Comparison of ENCODE assay signal across 2 cellular contexts in the genomic region with DNA sequence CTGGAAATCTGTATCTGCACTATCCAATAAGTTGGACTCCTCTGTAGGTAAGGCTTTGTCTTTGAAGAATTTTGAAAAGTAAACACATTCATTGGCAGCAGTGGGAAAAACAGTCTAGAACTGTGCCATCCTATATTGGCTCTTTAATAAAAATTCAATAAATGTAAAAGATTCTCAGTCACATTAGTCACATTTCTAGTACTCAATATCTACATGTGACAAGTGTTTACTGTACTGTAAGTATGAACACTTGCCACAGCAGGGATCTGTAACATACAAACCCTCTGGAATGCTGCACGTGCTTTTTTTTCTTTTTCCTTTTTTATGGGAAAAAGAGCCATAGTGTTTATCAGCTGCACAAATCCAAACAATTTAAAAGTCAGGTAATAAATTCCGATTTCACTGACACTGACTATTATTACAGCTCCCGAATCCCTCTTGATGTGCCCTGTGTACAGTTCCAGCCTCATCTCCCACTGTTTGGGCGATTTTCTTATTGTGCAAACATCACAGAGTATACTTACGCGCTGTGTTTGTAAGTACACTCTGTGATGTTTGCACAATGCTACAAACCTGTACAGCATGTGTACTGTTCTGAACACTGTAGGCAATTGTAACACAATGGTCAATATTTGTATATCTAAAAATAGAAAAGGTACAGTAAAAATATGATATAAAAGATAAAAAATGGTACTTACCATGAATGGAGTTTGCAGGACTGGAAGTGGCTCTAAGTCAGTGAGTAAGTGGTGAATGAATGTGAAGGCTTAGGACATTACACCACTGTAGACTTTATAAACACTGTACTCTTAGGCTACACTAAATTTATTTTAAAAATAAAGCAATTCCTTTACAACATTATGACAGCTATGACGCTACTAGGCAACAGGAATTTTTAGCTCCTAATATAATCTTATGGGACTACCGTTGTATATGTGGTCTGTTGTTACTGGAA.
TF ChIP-seq lines count a peak whose summit lies in the region.

No MANE protein-coding gene starts in this region.

TF ChIP-seq in GM12891, 5 proteins besides CTCF, POLR2A, EP300 and RAD21:
- TF ChIP-seq POLR2AphosphoS5 (IDR thresholded peaks at IDR 0.05; ENCODE audit: low read depth, low read length) (no peak), POU2F2 (IDR thresholded peaks at IDR 0.05; ENCODE audit: low read depth, low read length) (no peak), TAF1 (IDR thresholded peaks at IDR 0.05; ENCODE audit: low read depth, low read length) (no peak), SPI1 (IDR thresholded peaks at IDR 0.05; ENCODE audit: low read depth, low read length) (no peak), PAX5 (IDR thresholded peaks at IDR 0.05; ENCODE audit: insufficient read depth, low read length, severe bottlenecking) (no peak)
TF ChIP-seq in GM12891: peak in this region for 0.

TF ChIP-seq in HepG2, 621 proteins besides CTCF, POLR2A, EP300 and RAD21 (continues in another document):
- TF ChIP-seq TARDBP (CRISPR knock-in tag; IDR thresholded peaks at IDR 0.05) (0 out of 2 replicates have a peak, but pooled peaks have one; percentile 16), STAT5B (CRISPR knock-in tag; IDR thresholded peaks at IDR 0.05) (no peak), MTF1 (CRISPR knock-in tag; IDR thresholded peaks at IDR 0.05) (no peak), BCL6 (CRISPR knock-in tag; IDR thresholded peaks at IDR 0.05) (peak; percentile 94), MXI1 (IDR thresholded peaks at IDR 0.05; ENCODE audit: borderline replicate concordance, low read depth, low read length) (peak; percentile 42; the same call in 1 of the 3 replicates), SIX1 (CRISPR knock-in tag; IDR thresholded peaks at IDR 0.05; ENCODE audit: borderline replicate concordance) (peak; percentile 32; the same call in 1 of the 2 replicates), MEF2D (CRISPR knock-in tag; IDR thresholded peaks at IDR 0.05) (peak; percentile 100), SP5 (CRISPR knock-in tag; IDR thresholded peaks at IDR 0.05; ENCODE audit: borderline replicate concordance, low read depth) (no peak), ZNF143 (CRISPR knock-in tag; IDR thresholded peaks at IDR 0.05) (no peak), FOXK1 (CRISPR knock-in tag; IDR thresholded peaks at IDR 0.05; ENCODE audit: borderline replicate concordance, low read depth) (peak; percentile 77; the same call in 1 of the 2 replicates), SALL1 (CRISPR knock-in tag; IDR thresholded peaks at IDR 0.05) (peak; percentile 70; the same call in 1 of the 2 replicates), TBX3 (IDR thresholded peaks at IDR 0.05; ENCODE audit: borderline replicate concordance) (peak; percentile 98), ISL2 (CRISPR knock-in tag; IDR thresholded peaks at IDR 0.05) (peak; percentile 78), ZFP36 (IDR thresholded peaks at IDR 0.05; ENCODE audit: borderline replicate concordance, low read depth, low read length, partially characterized antibody) (peak; percentile 89), ATM (IDR thresholded peaks at IDR 0.05; ENCODE audit: borderline replicate concordance) (no peak), ZNF3 (CRISPR knock-in tag; IDR thresholded peaks at IDR 0.05) (no peak), CEBPB (IDR thresholded peaks at IDR 0.05; ENCODE audit: borderline replicate concordance, low read depth, low read length) (peak; percentile 87), NR2F6 (IDR thresholded peaks at IDR 0.05) (no peak), NR2F6 (CRISPR knock-in tag; IDR thresholded peaks at IDR 0.05) (0 out of 2 replicates have a peak, but pooled peaks have one; percentile 33), ZNF383 (CRISPR knock-in tag; IDR thresholded peaks at IDR 0.05; ENCODE audit: borderline replicate concordance) (no peak), GFI1 (CRISPR knock-in tag; IDR thresholded peaks at IDR 0.05; ENCODE audit: borderline replicate concordance) (0 out of 2 replicates have a peak, but pooled peaks have one; percentile 29), MIER3 (CRISPR knock-in tag; IDR thresholded peaks at IDR 0.05; ENCODE audit: borderline replicate concordance) (peak; percentile 61; the same call in 1 of the 2 replicates), GATAD2A (CRISPR knock-in tag; IDR thresholded peaks at IDR 0.05) (peak; percentile 83), ZNF605 (CRISPR knock-in tag; IDR thresholded peaks at IDR 0.05) (no peak), RCOR2 (CRISPR knock-in tag; IDR thresholded peaks at IDR 0.05) (peak; percentile 57; the same call in 1 of the 2 replicates), FOXP1 (IDR thresholded peaks at IDR 0.05) (peak; percentile 72), FOXP1 (CRISPR knock-in tag; IDR thresholded peaks at IDR 0.05) (peak; percentile 94), RXRB (CRISPR knock-in tag; IDR thresholded peaks at IDR 0.05; ENCODE audit: borderline replicate concordance) (peak; percentile 34), MAZ (IDR thresholded peaks at IDR 0.05; ENCODE audit: borderline replicate concordance, low read depth, low read length) (no peak), MAZ (CRISPR knock-in tag; IDR thresholded peaks at IDR 0.05; ENCODE audit: low read depth) (no peak), MBD4 (IDR thresholded peaks at IDR 0.05; ENCODE audit: borderline replicate concordance, low read length) (peak; percentile 69; the same call in 1 of the 2 replicates), HOXD1 (CRISPR knock-in tag; IDR thresholded peaks at IDR 0.05) (0 out of 2 replicates have a peak, but pooled peaks have one; percentile 50), SOX6 (IDR thresholded peaks at IDR 0.05) (no peak), SOX6 (CRISPR knock-in tag; IDR thresholded peaks at IDR 0.05) (peak; percentile 77), CEBPG (CRISPR knock-in tag; IDR thresholded peaks at IDR 0.05) (peak; percentile 79), THAP11 (CRISPR knock-in tag; IDR thresholded peaks at IDR 0.05) (0 out of 2 replicates have a peak, but pooled peaks have one; percentile 20), ZNF24 (IDR thresholded peaks at IDR 0.05) (no peak), ZNF343 (CRISPR knock-in tag; IDR thresholded peaks at IDR 0.05) (no peak), MIXL1 (CRISPR knock-in tag; IDR thresholded peaks at IDR 0.05) (0 out of 2 replicates have a peak, but pooled peaks have one; percentile 52), SOX13 (IDR thresholded peaks at IDR 0.05) (0 out of 2 replicates have a peak, but pooled peaks have one; percentile 47), SOX13 (CRISPR knock-in tag; conservative IDR thresholded peaks at IDR 0.05 in 1 of 2, IDR thresholded peaks at IDR 0.05 in 1 of 2) (peak in 1 of 2 experiments; percentile 90; a peak in 2 of 4 replicates), KLF6 (CRISPR knock-in tag; IDR thresholded peaks at IDR 0.05) (no peak)
- TF ChIP-seq, protein P1, sequence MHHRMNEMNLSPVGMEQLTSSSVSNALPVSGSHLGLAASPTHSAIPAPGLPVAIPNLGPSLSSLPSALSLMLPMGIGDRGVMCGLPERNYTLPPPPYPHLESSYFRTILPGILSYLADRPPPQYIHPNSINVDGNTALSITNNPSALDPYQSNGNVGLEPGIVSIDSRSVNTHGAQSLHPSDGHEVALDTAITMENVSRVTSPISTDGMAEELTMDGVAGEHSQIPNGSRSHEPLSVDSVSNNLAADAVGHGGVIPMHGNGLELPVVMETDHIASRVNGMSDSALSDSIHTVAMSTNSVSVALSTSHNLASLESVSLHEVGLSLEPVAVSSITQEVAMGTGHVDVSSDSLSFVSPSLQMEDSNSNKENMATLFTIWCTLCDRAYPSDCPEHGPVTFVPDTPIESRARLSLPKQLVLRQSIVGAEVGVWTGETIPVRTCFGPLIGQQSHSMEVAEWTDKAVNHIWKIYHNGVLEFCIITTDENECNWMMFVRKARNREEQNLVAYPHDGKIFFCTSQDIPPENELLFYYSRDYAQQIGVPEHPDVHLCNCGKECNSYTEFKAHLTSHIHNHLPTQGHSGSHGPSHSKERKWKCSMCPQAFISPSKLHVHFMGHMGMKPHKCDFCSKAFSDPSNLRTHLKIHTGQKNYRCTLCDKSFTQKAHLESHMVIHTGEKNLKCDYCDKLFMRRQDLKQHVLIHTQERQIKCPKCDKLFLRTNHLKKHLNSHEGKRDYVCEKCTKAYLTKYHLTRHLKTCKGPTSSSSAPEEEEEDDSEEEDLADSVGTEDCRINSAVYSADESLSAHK (CRISPR knock-in tag; IDR thresholded peaks at IDR 0.05; ENCODE audit: borderline replicate concordance) = no peak
- TF ChIP-seq, protein P2, sequence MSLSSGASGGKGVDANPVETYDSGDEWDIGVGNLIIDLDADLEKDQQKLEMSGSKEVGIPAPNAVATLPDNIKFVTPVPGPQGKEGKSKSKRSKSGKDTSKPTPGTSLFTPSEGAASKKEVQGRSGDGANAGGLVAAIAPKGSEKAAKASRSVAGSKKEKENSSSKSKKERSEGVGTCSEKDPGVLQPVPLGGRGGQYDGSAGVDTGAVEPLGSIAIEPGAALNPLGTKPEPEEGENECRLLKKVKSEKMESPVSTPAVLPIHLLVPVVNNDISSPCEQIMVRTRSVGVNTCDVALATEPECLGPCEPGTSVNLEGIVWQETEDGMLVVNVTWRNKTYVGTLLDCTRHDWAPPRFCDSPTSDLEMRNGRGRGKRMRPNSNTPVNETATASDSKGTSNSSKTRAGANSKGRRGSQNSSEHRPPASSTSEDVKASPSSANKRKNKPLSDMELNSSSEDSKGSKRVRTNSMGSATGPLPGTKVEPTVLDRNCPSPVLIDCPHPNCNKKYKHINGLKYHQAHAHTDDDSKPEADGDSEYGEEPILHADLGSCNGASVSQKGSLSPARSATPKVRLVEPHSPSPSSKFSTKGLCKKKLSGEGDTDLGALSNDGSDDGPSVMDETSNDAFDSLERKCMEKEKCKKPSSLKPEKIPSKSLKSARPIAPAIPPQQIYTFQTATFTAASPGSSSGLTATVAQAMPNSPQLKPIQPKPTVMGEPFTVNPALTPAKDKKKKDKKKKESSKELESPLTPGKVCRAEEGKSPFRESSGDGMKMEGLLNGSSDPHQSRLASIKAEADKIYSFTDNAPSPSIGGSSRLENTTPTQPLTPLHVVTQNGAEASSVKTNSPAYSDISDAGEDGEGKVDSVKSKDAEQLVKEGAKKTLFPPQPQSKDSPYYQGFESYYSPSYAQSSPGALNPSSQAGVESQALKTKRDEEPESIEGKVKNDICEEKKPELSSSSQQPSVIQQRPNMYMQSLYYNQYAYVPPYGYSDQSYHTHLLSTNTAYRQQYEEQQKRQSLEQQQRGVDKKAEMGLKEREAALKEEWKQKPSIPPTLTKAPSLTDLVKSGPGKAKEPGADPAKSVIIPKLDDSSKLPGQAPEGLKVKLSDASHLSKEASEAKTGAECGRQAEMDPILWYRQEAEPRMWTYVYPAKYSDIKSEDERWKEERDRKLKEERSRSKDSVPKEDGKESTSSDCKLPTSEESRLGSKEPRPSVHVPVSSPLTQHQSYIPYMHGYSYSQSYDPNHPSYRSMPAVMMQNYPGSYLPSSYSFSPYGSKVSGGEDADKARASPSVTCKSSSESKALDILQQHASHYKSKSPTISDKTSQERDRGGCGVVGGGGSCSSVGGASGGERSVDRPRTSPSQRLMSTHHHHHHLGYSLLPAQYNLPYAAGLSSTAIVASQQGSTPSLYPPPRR (CRISPR knock-in tag; IDR thresholded peaks at IDR 0.05; ENCODE audit: borderline replicate concordance) = peak; percentile 90
- TF ChIP-seq, protein P3, sequence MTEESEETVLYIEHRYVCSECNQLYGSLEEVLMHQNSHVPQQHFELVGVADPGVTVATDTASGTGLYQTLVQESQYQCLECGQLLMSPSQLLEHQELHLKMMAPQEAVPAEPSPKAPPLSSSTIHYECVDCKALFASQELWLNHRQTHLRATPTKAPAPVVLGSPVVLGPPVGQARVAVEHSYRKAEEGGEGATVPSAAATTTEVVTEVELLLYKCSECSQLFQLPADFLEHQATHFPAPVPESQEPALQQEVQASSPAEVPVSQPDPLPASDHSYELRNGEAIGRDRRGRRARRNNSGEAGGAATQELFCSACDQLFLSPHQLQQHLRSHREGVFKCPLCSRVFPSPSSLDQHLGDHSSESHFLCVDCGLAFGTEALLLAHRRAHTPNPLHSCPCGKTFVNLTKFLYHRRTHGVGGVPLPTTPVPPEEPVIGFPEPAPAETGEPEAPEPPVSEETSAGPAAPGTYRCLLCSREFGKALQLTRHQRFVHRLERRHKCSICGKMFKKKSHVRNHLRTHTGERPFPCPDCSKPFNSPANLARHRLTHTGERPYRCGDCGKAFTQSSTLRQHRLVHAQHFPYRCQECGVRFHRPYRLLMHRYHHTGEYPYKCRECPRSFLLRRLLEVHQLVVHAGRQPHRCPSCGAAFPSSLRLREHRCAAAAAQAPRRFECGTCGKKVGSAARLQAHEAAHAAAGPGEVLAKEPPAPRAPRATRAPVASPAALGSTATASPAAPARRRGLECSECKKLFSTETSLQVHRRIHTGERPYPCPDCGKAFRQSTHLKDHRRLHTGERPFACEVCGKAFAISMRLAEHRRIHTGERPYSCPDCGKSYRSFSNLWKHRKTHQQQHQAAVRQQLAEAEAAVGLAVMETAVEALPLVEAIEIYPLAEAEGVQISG (CRISPR knock-in tag; IDR thresholded peaks at IDR 0.05) = no peak
- TF ChIP-seq, protein P4, sequence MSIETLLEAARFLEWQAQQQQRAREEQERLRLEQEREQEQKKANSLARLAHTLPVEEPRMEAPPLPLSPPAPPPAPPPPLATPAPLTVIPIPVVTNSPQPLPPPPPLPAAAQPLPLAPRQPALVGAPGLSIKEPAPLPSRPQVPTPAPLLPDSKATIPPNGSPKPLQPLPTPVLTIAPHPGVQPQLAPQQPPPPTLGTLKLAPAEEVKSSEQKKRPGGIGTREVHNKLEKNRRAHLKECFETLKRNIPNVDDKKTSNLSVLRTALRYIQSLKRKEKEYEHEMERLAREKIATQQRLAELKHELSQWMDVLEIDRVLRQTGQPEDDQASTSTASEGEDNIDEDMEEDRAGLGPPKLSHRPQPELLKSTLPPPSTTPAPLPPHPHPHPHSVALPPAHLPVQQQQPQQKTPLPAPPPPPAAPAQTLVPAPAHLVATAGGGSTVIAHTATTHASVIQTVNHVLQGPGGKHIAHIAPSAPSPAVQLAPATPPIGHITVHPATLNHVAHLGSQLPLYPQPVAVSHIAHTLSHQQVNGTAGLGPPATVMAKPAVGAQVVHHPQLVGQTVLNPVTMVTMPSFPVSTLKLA (IDR thresholded peaks at IDR 0.05) = no peak
- TF ChIP-seq, protein P5, sequence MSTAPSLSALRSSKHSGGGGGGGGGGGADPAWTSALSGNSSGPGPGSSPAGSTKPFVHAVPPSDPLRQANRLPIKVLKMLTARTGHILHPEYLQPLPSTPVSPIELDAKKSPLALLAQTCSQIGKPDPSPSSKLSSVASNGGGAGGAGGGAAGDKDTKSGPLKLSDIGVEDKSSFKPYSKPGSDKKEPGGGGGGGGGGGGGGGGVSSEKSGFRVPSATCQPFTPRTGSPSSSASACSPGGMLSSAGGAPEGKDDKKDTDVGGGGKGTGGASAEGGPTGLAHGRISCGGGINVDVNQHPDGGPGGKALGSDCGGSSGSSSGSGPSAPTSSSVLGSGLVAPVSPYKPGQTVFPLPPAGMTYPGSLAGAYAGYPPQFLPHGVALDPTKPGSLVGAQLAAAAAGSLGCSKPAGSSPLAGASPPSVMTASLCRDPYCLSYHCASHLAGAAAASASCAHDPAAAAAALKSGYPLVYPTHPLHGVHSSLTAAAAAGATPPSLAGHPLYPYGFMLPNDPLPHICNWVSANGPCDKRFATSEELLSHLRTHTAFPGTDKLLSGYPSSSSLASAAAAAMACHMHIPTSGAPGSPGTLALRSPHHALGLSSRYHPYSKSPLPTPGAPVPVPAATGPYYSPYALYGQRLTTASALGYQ (CRISPR knock-in tag; IDR thresholded peaks at IDR 0.05) = peak; percentile 76; the same call in 1 of the 2 replicates
- TF ChIP-seq, protein P6, sequence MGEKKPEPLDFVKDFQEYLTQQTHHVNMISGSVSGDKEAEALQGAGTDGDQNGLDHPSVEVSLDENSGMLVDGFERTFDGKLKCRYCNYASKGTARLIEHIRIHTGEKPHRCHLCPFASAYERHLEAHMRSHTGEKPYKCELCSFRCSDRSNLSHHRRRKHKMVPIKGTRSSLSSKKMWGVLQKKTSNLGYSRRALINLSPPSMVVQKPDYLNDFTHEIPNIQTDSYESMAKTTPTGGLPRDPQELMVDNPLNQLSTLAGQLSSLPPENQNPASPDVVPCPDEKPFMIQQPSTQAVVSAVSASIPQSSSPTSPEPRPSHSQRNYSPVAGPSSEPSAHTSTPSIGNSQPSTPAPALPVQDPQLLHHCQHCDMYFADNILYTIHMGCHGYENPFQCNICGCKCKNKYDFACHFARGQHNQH (CRISPR knock-in tag; IDR thresholded peaks at IDR 0.05) = peak; percentile 80
